19 cellular contexts compared by ENCODE assay signal in genomic region chr19:35497406-35497805, GRCh38. TPM values are rescaled to one million over a fixed set of nuclear protein-coding genes. Genes with fewer than 3 reads are reported as not detected.
DNase-seq lines count a peak whose midpoint lies in the region; ATAC-seq and TF ChIP-seq lines count a peak whose summit lies in the region.
"Had no signal": no experiment of that assay in that cellular context is flagged by ENCODE, and none has a peak within 500 bp of the region (broad histone marks: within the 10 kb centered on the region; RNA-seq: fewer than 3 reads in every experiment).

No MANE protein-coding gene starts in this region.

- no peak overlapping the region for H3K4me3 ChIP-seq in CD4-positive, CD25-positive, alpha-beta regulatory T cell (ENCODE audit: low read depth, low read length)
- H3K4me3 ChIP-seq: A549, GM12878, GM23248, HAP-1 had no signal

- peaks cover 3% of the 10 kb centered on the region for H3K4me1 ChIP-seq in CD4-positive, CD25-positive, alpha-beta regulatory T cell (ENCODE audit: control insufficient read depth, insufficient read depth, low read length, poor library complexity, severe bottlenecking)
- H3K4me1 ChIP-seq in H9 (ENCODE audit: insufficient read depth, low read length): no peaks in the 10 kb centered on the region
- H3K4me1 ChIP-seq: A549 had no signal

- no peak overlapping the region for H2BK120ac ChIP-seq in H9 (ENCODE audit: low read depth, low read length, poor library complexity, severe bottlenecking)

- no peak overlapping the region for H3K23ac ChIP-seq in H9 (ENCODE audit: insufficient read length, low read depth, low read length)

- H3K36me3 ChIP-seq in CD4-positive, CD25-positive, alpha-beta regulatory T cell (ENCODE audit: control insufficient read depth, insufficient read depth, low read length): no peaks in the 10 kb centered on the region

- no peak overlapping the region for H2BK20ac ChIP-seq in H9 (ENCODE audit: low read depth, low read length, poor library complexity, severe bottlenecking)

- no peaks in the 10 kb centered on the region for H3K23me2 ChIP-seq in H9 (ENCODE audit: insufficient read length, low read depth, low read length, poor library complexity, severe bottlenecking)

- H2BK12ac ChIP-seq in H9 (ENCODE audit: insufficient read length, low read depth, low read length): no peak overlapping the region

- H3K27me3 ChIP-seq in CD4-positive, CD25-positive, alpha-beta regulatory T cell (ENCODE audit: control insufficient read depth, insufficient read depth, low read length): no peaks in the 10 kb centered on the region
- H3K27me3 ChIP-seq in H9 (ENCODE audit: insufficient read depth, low read length): no peaks in the 10 kb centered on the region

- H3K27ac ChIP-seq in CD4-positive, CD25-positive, alpha-beta regulatory T cell (ENCODE audit: insufficient read depth, low read length, poor library complexity, severe bottlenecking): no peak overlapping the region
- no peak overlapping the region for H3K27ac ChIP-seq in H9 (ENCODE audit: insufficient read length, low read depth, low read length)
- H3K27ac ChIP-seq: A549, GM23248, HL-60 had no signal

- TF ChIP-seq CTCF in H9 (conservative IDR thresholded peaks at IDR 0.05): 0 out of 3 replicates have a peak, but pooled peaks have one; percentile 17
- TF ChIP-seq CTCF in WTC11 (IDR thresholded peaks at IDR 0.05): no peak
- no peak for TF ChIP-seq CTCF in progenitor cell of endocrine pancreas (IDR thresholded peaks at IDR 0.05; ENCODE audit: unreplicated experiment)

- H3K4ac ChIP-seq in H9 (ENCODE audit: low read depth, low read length): no peak overlapping the region

- no peak overlapping the region for H3K56ac ChIP-seq in H9 (ENCODE audit: insufficient read length, low read depth, low read length)

- no peak overlapping the region for H4K91ac ChIP-seq in H9 (ENCODE audit: insufficient read length, low read depth, low read length)

- H2BK5ac ChIP-seq in H9 (ENCODE audit: insufficient read length, low read length): no peak overlapping the region

- H3K9ac ChIP-seq in H9 (ENCODE audit: extremely low read depth, insufficient read length, low read length): no peak overlapping the region
- H3K9ac ChIP-seq: GM23248 had no signal

- no peak overlapping the region for H4K8ac ChIP-seq in H9 (replicated peaks; ENCODE audit: insufficient read length, low read depth, low read length)

- no peak overlapping the region for H3K14ac ChIP-seq in H9 (ENCODE audit: insufficient read depth, low read length)

- peak overlapping the region in 2 of 3 donors; percentile 39 to 81 for H3K27ac Mint-ChIP-seq in CD4-positive, CD25-positive, alpha-beta regulatory T cell
- peak overlapping the region in 1 of 3 experiments; percentile 90; a peak in 2 of 7 replicates for H3K27ac Mint-ChIP-seq in H9
- 0 out of 2 replicates have a peak overlapping the region, but pooled peaks have one; percentile 64 for H3K27ac Mint-ChIP-seq in WTC11
- H3K27ac Mint-ChIP-seq in progenitor cell of endocrine pancreas: peak overlapping the region; percentile 82
- H3K27ac Mint-ChIP-seq: HFFc6 had no signal

- ATAC-seq in CD4-positive, CD25-positive, alpha-beta regulatory T cell (ENCODE audit: low read depth in 2 of 2): no peak
- no peak for ATAC-seq in WTC11
- ATAC-seq: A549, GM12878 had no signal

- H3K4me3 Mint-ChIP-seq in CD4-positive, CD25-positive, alpha-beta regulatory T cell: no peak overlapping the region
- H3K4me3 Mint-ChIP-seq in H9 (no peak overlapping the region), WTC11 (no peak overlapping the region), progenitor cell of endocrine pancreas (ENCODE audit: low read depth) (no peak overlapping the region)
- H3K4me3 Mint-ChIP-seq: HFFc6 had no signal

- no peak overlapping the region for H4K5ac ChIP-seq in H9 (ENCODE audit: insufficient read length, low read depth, low read length)

- no peak overlapping the region for H3K4me2 ChIP-seq in H9 (ENCODE audit: insufficient read depth, insufficient read length, low read length)
- H3K4me2 ChIP-seq: A549 had no signal

- H3K4me1 Mint-ChIP-seq in CD4-positive, CD25-positive, alpha-beta regulatory T cell: peaks cover 0 to 9% (median 1%) of the 10 kb centered on the region in 4 donors
- H3K4me1 Mint-ChIP-seq in H9 (peaks cover 16 to 22% of the 10 kb centered on the region in 2 experiments), WTC11 (peaks cover 9% of the 10 kb centered on the region), progenitor cell of endocrine pancreas (ENCODE audit: low read depth) (peaks cover 1% of the 10 kb centered on the region)

- DNase-seq in CD4-positive, CD25-positive, alpha-beta regulatory T cell: no peak
- DNase-seq in H9: no peak
- DNase-seq in WTC11 (ENCODE audit: low spot score): no peak
- no peak for DNase-seq in progenitor cell of endocrine pancreas (ENCODE audit: low spot score, unreplicated experiment)
- DNase-seq in globus pallidus (ENCODE audit: low spot score): no peak
- no peak for DNase-seq in NCI-H1930 (lab: John Stamatoyannopoulos, UW)
- DNase-seq in T-helper 9 cell: no peak
- DNase-seq: DMS79, GM23248, HFFc6, KG1 had no signal

- no peaks in the 10 kb centered on the region for H3K79me2 ChIP-seq in H9 (ENCODE audit: insufficient read depth, low read length)

- no peak overlapping the region for H3K18ac ChIP-seq in H9 (ENCODE audit: insufficient read length, low read depth, low read length)

- no peaks in the 10 kb centered on the region for H4K20me1 ChIP-seq in H9 (ENCODE audit: control insufficient read depth, insufficient read depth, insufficient read length)

- peaks cover 9% of the 10 kb centered on the region for H3K27me3 Mint-ChIP-seq in CD4-positive, CD25-positive, alpha-beta regulatory T cell
- H3K27me3 Mint-ChIP-seq in H9 (ENCODE audit: low read depth) (peaks cover 12% of the 10 kb centered on the region), WTC11 (ENCODE audit: low read depth) (peaks cover 2% of the 10 kb centered on the region; the same call in 1 of the 2 replicates), progenitor cell of endocrine pancreas (peaks cover 9% of the 10 kb centered on the region)

- CTCF ChIA-PET in WTC11 (lab: Charles Lee): interaction anchor here (1.0 to 1.6 kb wide), 6 partner anchors 11 to 431 kb away, joined by 3 to 8 read pairs (median 3); no protein-coding TSS in a partner anchor

- no peak overlapping the region for H3T11ph ChIP-seq in H9 (ENCODE audit: low read length)

- H2AFZ ChIP-seq in H9 (ENCODE audit: low read length): no peak overlapping the region
- H2AFZ ChIP-seq: GM23248 had no signal

- no peaks in the 10 kb centered on the region for H3K9me3 Mint-ChIP-seq in CD4-positive, CD25-positive, alpha-beta regulatory T cell
- H3K9me3 Mint-ChIP-seq in H9: no peaks in the 10 kb centered on the region
- H3K9me3 Mint-ChIP-seq in WTC11: no peaks in the 10 kb centered on the region
- no peaks in the 10 kb centered on the region for H3K9me3 Mint-ChIP-seq in progenitor cell of endocrine pancreas (ENCODE audit: low read depth)
- H3K9me3 Mint-ChIP-seq: HFFc6 had no signal

- POLR2A ChIA-PET in WTC11 (lab: Charles Lee): interaction anchor here (1.2 kb wide), 1 partner anchor 13 kb away, joined by 3 read pairs; no protein-coding TSS in a partner anchor

- no CpG with 5 or more reads among the region's 14 CpGs for WGBS in H9 (ENCODE audit: extremely low coverage, insufficient read length, low lambda C conversion rate)

- H3K36me3 Mint-ChIP-seq in CD4-positive, CD25-positive, alpha-beta regulatory T cell: no peaks in the 10 kb centered on the region
- H3K36me3 Mint-ChIP-seq in H9 (ENCODE audit: insufficient read depth in 1 of 3, low read depth in 3 of 3) (peaks cover 35 to 61% (median 56%) of the 10 kb centered on the region in 3 experiments; a peak in 6 of 7 replicates), WTC11 (peaks cover 47% of the 10 kb centered on the region), progenitor cell of endocrine pancreas (ENCODE audit: insufficient read depth) (peaks cover 14% of the 10 kb centered on the region)
- H3K36me3 Mint-ChIP-seq: CD14-positive monocyte had no signal

- no peak overlapping the region for H2BK15ac ChIP-seq in H9 (ENCODE audit: low read depth, low read length)

- H3K9me3 ChIP-seq in CD4-positive, CD25-positive, alpha-beta regulatory T cell (ENCODE audit: control insufficient read depth in 2 of 2, low read length in 2 of 2): no peaks in the 10 kb centered on the region
- H3K9me3 ChIP-seq in H9 (ENCODE audit: control insufficient read depth, low read depth, low read length): no peaks in the 10 kb centered on the region
- H3K9me3 ChIP-seq: A549, HAP-1 had no signal

- H3K79me1 ChIP-seq in H9 (ENCODE audit: insufficient read depth, low read depth, low read length, poor library complexity, severe bottlenecking): no peaks in the 10 kb centered on the region

- no peak overlapping the region for H2AK5ac ChIP-seq in H9 (ENCODE audit: insufficient read length, low read length)

RNA-seq across cellular contexts. Expression of gene KRTDAP, which starts 7.1 kb away (rescaled TPM):
- total RNA-seq in CD4-positive, CD25-positive, alpha-beta regulatory T cell: not detected
- polyA plus RNA-seq in CD4-positive, CD25-positive, alpha-beta regulatory T cell: not detected
- total RNA-seq in H9 (2021): 0.87 and 1.3 TPM in 2 replicates
- total RNA-seq in WTC11 (2021): 1.3 to 3.2 TPM (median 1.7 TPM) in 3 replicates
- total RNA-seq in progenitor cell of endocrine pancreas: 1.6 and 4.8 TPM in 2 replicates
- total RNA-seq: G401, GM12878, GM23248, HFFc6 had no signal
- polyA plus RNA-seq: A549, AG04450, BJ, CD14-positive monocyte, GM23248 had no signal

RNA-seq across cellular contexts. Expression of gene DMKN, which starts 16.0 kb away (rescaled TPM):
- not detected for total RNA-seq in CD4-positive, CD25-positive, alpha-beta regulatory T cell
- 1 to 10 TPM in 2 of 4 donors, under 1 TPM in 1, not detected in 1; 0.74 to 1.6 (median 1.0) TPM for polyA plus RNA-seq in CD4-positive, CD25-positive, alpha-beta regulatory T cell
- 267 and 278 TPM in 2 replicates for total RNA-seq in H9 (2021)
- total RNA-seq in WTC11 (2021): 284 to 302 TPM (median 285 TPM) in 3 replicates
- 201 and 213 TPM in 2 replicates for total RNA-seq in progenitor cell of endocrine pancreas
- polyA plus RNA-seq: CD14-positive monocyte had no signal

RNA-seq across cellular contexts. Expression of gene SBSN, which starts 30.7 kb away (rescaled TPM):
- total RNA-seq in CD4-positive, CD25-positive, alpha-beta regulatory T cell: not detected
- not detected for polyA plus RNA-seq in CD4-positive, CD25-positive, alpha-beta regulatory T cell
- 0.15 and 0.24 TPM in 2 replicates for total RNA-seq in H9 (2021)
- total RNA-seq in WTC11 (2021): 0.15 to 0.39 TPM in 2 of 3 replicates, not detected in the other
- total RNA-seq in progenitor cell of endocrine pancreas: 0.16 and 0.24 TPM in 2 replicates
- total RNA-seq: G401, GM12878 had no signal
- polyA plus RNA-seq: CD14-positive monocyte had no signal

RNA-seq across cellular contexts. Expression of gene GAPDHS, which starts 35.9 kb away (rescaled TPM):
- total RNA-seq in CD4-positive, CD25-positive, alpha-beta regulatory T cell: not detected
- polyA plus RNA-seq in CD4-positive, CD25-positive, alpha-beta regulatory T cell: not detected
- total RNA-seq in H9 (2021): not detected in 2 replicates
- 0.20 to 0.30 TPM in 2 of 3 replicates, not detected in the other for total RNA-seq in WTC11 (2021)
- total RNA-seq in progenitor cell of endocrine pancreas: not detected in 2 replicates
- total RNA-seq: G401, GM12878, GM23248, HFFc6 had no signal
- polyA plus RNA-seq: A549, AG04450, BJ, CD14-positive monocyte, GM23248 had no signal

RNA-seq across cellular contexts. Expression of gene TMEM147, which starts 48.0 kb away (rescaled TPM):
- total RNA-seq in CD4-positive, CD25-positive, alpha-beta regulatory T cell: 37.1 TPM
- polyA plus RNA-seq in CD4-positive, CD25-positive, alpha-beta regulatory T cell: 100 to 1,000 TPM; 155 to 179 (median 160) TPM
- 125 and 128 TPM in 2 replicates for total RNA-seq in H9 (2021)
- total RNA-seq in WTC11 (2021): 132 to 135 TPM (median 132 TPM) in 3 replicates
- total RNA-seq in progenitor cell of endocrine pancreas: 94.2 and 95.2 TPM in 2 replicates

Comparison
In these comparisons a context has a peak if more than half of its experiments do, and no peak if none do; other contexts are left out.
1. RNA of gene DMKN, which starts 16.0 kb away (total RNA-seq): 284 to 302 TPM in WTC11, 267 to 278 TPM in H9 and 201 to 213 TPM in progenitor cell of endocrine pancreas; not detected in CD4-positive, CD25-positive, alpha-beta regulatory T cell (single experiment); every median in the first group is over 100 times any median in the second.